Comparison of ENCODE assay signal across 10 cellular contexts in genomic region chr1:190436615-190437014, GRCh38. TPM values are rescaled to one million over a fixed set of nuclear protein-coding genes. Genes with fewer than 3 reads are reported as not detected.
DNase-seq lines count a peak whose midpoint lies in the region; ATAC-seq and TF ChIP-seq lines count a peak whose summit lies in the region.
"Had no signal": no experiment of that assay in that cellular context is flagged by ENCODE, and none has a peak within 500 bp of the region (broad histone marks: within the 10 kb centered on the region; RNA-seq: fewer than 3 reads in every experiment).

No MANE protein-coding gene starts in this region.

- no peaks in the 10 kb centered on the region for H3K36me3 Mint-ChIP-seq in stimulated activated memory B cell treated with anti-CD40 and anti-IgM and Interleukin-4, amounts not matched to agents 10 μg/mL and 1 μg/mL and 100 μg/mL, for 72 hours

- peaks cover 3% of the 10 kb centered on the region for H3K9me3 Mint-ChIP-seq in stimulated activated memory B cell treated with anti-CD40 and anti-IgM and Interleukin-4, amounts not matched to agents 10 μg/mL and 1 μg/mL and 100 μg/mL, for 72 hours
- H3K9me3 Mint-ChIP-seq: T-helper 1 cell treated with Interleukin-12 subunit alpha and Interleukin-12 subunit beta and Interleukin-4 antibody, amounts not matched to agents 30 μg/mL and 1 μg/mL, for 36 hours had no signal

- H3K4me3 ChIP-seq in KMS-11 (IDR thresholded peaks at IDR 0.05; ENCODE audit: insufficient read depth, low read depth, low read length) (no peak overlapping the region), SU-DHL-6 (ENCODE audit: insufficient read depth, low read length, poor library complexity, severe bottlenecking) (no peak overlapping the region), liver (ENCODE audit: low read depth in 1 of 3, low read length in 3 of 3) (no peak overlapping the region), WERI-Rb-1 (ENCODE audit: low read depth, low read length) (no peak overlapping the region)
- H3K4me3 ChIP-seq: sigmoid colon had no signal

- H3K4me1 ChIP-seq in KMS-11 (ENCODE audit: low read depth, poor library complexity, severe bottlenecking): no peaks in the 10 kb centered on the region
- H3K4me1 ChIP-seq in liver (ENCODE audit: control insufficient read depth in 4 of 4, insufficient read depth in 4 of 4, low read length in 3 of 4): no peaks in the 10 kb centered on the region
- H3K4me1 ChIP-seq: sigmoid colon had no signal

- no peak overlapping the region for H3K27ac ChIP-seq in KMS-11
- H3K27ac ChIP-seq in SU-DHL-6 (ENCODE audit: low read depth, low read length): no peak overlapping the region
- H3K27ac ChIP-seq in liver (ENCODE audit: low read depth in 1 of 2, low read length in 2 of 2): no peak overlapping the region
- H3K27ac ChIP-seq in WERI-Rb-1: no peak overlapping the region
- H3K27ac ChIP-seq: sigmoid colon had no signal

- H3K9me2 ChIP-seq in SU-DHL-6 (replicated peaks; ENCODE audit: insufficient read depth, low read length): no peaks in the 10 kb centered on the region

- 62% methylated on average over 1 of the region's 1 CpG for WGBS in liver

- no peak overlapping the region for H3K4me3 Mint-ChIP-seq in stimulated activated memory B cell treated with anti-CD40 and anti-IgM and Interleukin-4, amounts not matched to agents 10 μg/mL and 1 μg/mL and 100 μg/mL, for 72 hours
- H3K4me3 Mint-ChIP-seq: T-helper 1 cell treated with Interleukin-12 subunit alpha and Interleukin-12 subunit beta and Interleukin-4 antibody, amounts not matched to agents 30 μg/mL and 1 μg/mL, for 36 hours had no signal

- H3K79me2 ChIP-seq in KMS-11 (ENCODE audit: insufficient read depth, low read depth) (no peaks in the 10 kb centered on the region), SU-DHL-6 (ENCODE audit: insufficient read depth, low read length) (no peaks in the 10 kb centered on the region)

- H2AFZ ChIP-seq in KMS-11 (ENCODE audit: low read depth): no peak overlapping the region
- H2AFZ ChIP-seq in SU-DHL-6 (ENCODE audit: low read depth, low read length, severe bottlenecking): no peak overlapping the region

- H3K36me3 ChIP-seq in KMS-11 (ENCODE audit: insufficient read depth) (no peaks in the 10 kb centered on the region), SU-DHL-6 (ENCODE audit: low read length) (no peaks in the 10 kb centered on the region), liver (ENCODE audit: control insufficient read depth in 4 of 4, insufficient read depth in 3 of 4, low read depth in 1 of 4, low read length in 3 of 4) (no peaks in the 10 kb centered on the region), WERI-Rb-1 (no peaks in the 10 kb centered on the region)
- H3K36me3 ChIP-seq: sigmoid colon had no signal

- H3K9ac ChIP-seq in KMS-11 (no peak overlapping the region), SU-DHL-6 (ENCODE audit: low read length) (no peak overlapping the region), liver (ENCODE audit: low read depth in 1 of 2, low read length in 2 of 2) (no peak overlapping the region)

- ATAC-seq in stimulated activated memory B cell treated with anti-CD40 and anti-IgM and Interleukin-4, amounts not matched to agents 10 μg/mL and 1 μg/mL and 100 μg/mL, for 72 hours: no peak
- ATAC-seq in HG02981 (IDR thresholded peaks at IDR 0.05; ENCODE audit: unreplicated experiment): no peak

- H3K9me3 ChIP-seq in SU-DHL-6 (ENCODE audit: insufficient read depth, low read length): no peaks in the 10 kb centered on the region
- H3K9me3 ChIP-seq in liver (ENCODE audit: control insufficient read depth in 4 of 4, low read length in 3 of 4): no peaks in the 10 kb centered on the region
- no peaks in the 10 kb centered on the region for H3K9me3 ChIP-seq in WERI-Rb-1 (ENCODE audit: severe bottlenecking)
- H3K9me3 ChIP-seq: sigmoid colon had no signal

- H3K27me3 ChIP-seq in KMS-11 (ENCODE audit: insufficient read depth, low read depth): no peaks in the 10 kb centered on the region
- no peaks in the 10 kb centered on the region for H3K27me3 ChIP-seq in SU-DHL-6 (ENCODE audit: low read length)
- no peaks in the 10 kb centered on the region for H3K27me3 ChIP-seq in liver (ENCODE audit: control insufficient read depth in 4 of 4, insufficient read depth in 4 of 4, low read length in 3 of 4)
- no peaks in the 10 kb centered on the region for H3K27me3 ChIP-seq in WERI-Rb-1 (ENCODE audit: insufficient read depth, low read depth, severe bottlenecking)
- H3K27me3 ChIP-seq: sigmoid colon had no signal

- no peaks in the 10 kb centered on the region for H3K27me3 Mint-ChIP-seq in stimulated activated memory B cell treated with anti-CD40 and anti-IgM and Interleukin-4, amounts not matched to agents 10 μg/mL and 1 μg/mL and 100 μg/mL, for 72 hours

- H3F3A ChIP-seq in SU-DHL-6 (ENCODE audit: insufficient read depth): no peaks in the 10 kb centered on the region

- H3K27ac Mint-ChIP-seq in stimulated activated memory B cell treated with anti-CD40 and anti-IgM and Interleukin-4, amounts not matched to agents 10 μg/mL and 1 μg/mL and 100 μg/mL, for 72 hours: no peak overlapping the region
- H3K27ac Mint-ChIP-seq: T-helper 1 cell treated with Interleukin-12 subunit alpha and Interleukin-12 subunit beta and Interleukin-4 antibody, amounts not matched to agents 30 μg/mL and 1 μg/mL, for 36 hours had no signal

- TF ChIP-seq CTCF in GM10266 (IDR thresholded peaks at IDR 0.05; ENCODE audit: control insufficient read depth, insufficient read depth, low read depth, missing control alignments) (peak; percentile 30), KMS-11 (conservative IDR thresholded peaks at IDR 0.05; ENCODE audit: low read depth, low read length) (peak; percentile 52; the same call in 1 of the 2 replicates), SU-DHL-6 (IDR thresholded peaks at IDR 0.05; ENCODE audit: insufficient read depth, low read length, poor library complexity, severe bottlenecking) (peak; percentile 13), liver (IDR thresholded peaks at IDR 0.05; ENCODE audit: low read depth, low read length, missing input control) (no peak), WERI-Rb-1 (IDR thresholded peaks at IDR 0.05; ENCODE audit: low read depth, low read length) (no peak)

- no peak overlapping the region for H3K4me2 ChIP-seq in KMS-11
- no peak overlapping the region for H3K4me2 ChIP-seq in SU-DHL-6 (ENCODE audit: low read depth, low read length, poor library complexity, severe bottlenecking)

- no peaks in the 10 kb centered on the region for H3K4me1 Mint-ChIP-seq in stimulated activated memory B cell treated with anti-CD40 and anti-IgM and Interleukin-4, amounts not matched to agents 10 μg/mL and 1 μg/mL and 100 μg/mL, for 72 hours

- DNase-seq in GM10266 (ENCODE audit: extremely low spot score): peak; percentile 4
- no peak for DNase-seq in NCI-H187 (lab: John Stamatoyannopoulos, UW)
- no peak for DNase-seq in WERI-Rb-1
- DNase-seq: sigmoid colon had no signal

- H4K20me1 ChIP-seq in KMS-11 (ENCODE audit: insufficient read depth) (no peaks in the 10 kb centered on the region), SU-DHL-6 (ENCODE audit: low read depth, low read length) (no peaks in the 10 kb centered on the region)

- peak; percentile 42 to 43 for TF ChIP-seq RAD21 in liver (IDR thresholded peaks at IDR 0.05)

TF ChIP-seq in liver, 16 proteins besides CTCF, POLR2A, EP300 and RAD21:
- no peak for TF ChIP-seq YY1 (IDR thresholded peaks at IDR 0.05)
- TF ChIP-seq REST (IDR thresholded peaks at IDR 0.05): no peak
- no peak for TF ChIP-seq EGR1 (IDR thresholded peaks at IDR 0.05; ENCODE audit: low read depth in 2 of 2)
- no peak for TF ChIP-seq RXRA (IDR thresholded peaks at IDR 0.05)
- no peak for TF ChIP-seq FOXA1 (IDR thresholded peaks at IDR 0.05)
- no peak for TF ChIP-seq FOXA2 (IDR thresholded peaks at IDR 0.05)
- no peak for TF ChIP-seq TAF1 (conservative IDR thresholded peaks at IDR 0.05)
- no peak for TF ChIP-seq HNF4A (conservative IDR thresholded peaks at IDR 0.05)
- TF ChIP-seq ATF3 (IDR thresholded peaks at IDR 0.05): no peak
- no peak for TF ChIP-seq MAX (IDR thresholded peaks at IDR 0.05)
- no peak for TF ChIP-seq GABPA (IDR thresholded peaks at IDR 0.05 in 1 of 2, conservative IDR thresholded peaks at IDR 0.05 in 1 of 2)
- no peak for TF ChIP-seq NR2F2 (IDR thresholded peaks at IDR 0.05)
- TF ChIP-seq SP1 (IDR thresholded peaks at IDR 0.05): no peak
- no peak for TF ChIP-seq HNF4G (IDR thresholded peaks at IDR 0.05)
- TF ChIP-seq JUND (IDR thresholded peaks at IDR 0.05): no peak

RNA-seq across cellular contexts. Expression of gene BRINP3, which starts 41.0 kb away (rescaled TPM):
- total RNA-seq in liver: not detected
- under 1 TPM in 1 of 2 donors, not detected in 1; 0.02 TPM for polyA plus RNA-seq in liver

Comparison
In these comparisons a context has a peak if more than half of its experiments do, and no peak if none do; other contexts are left out.
1. CTCF ChIP-seq: peak in GM10266 (single experiment), KMS-11 (single experiment) and SU-DHL-6 (single experiment); none in liver (single experiment) and WERI-Rb-1 (single experiment).